Comparison of ENCODE assay signal across 16 cellular contexts in genomic region chr18:33821503-33821902, GRCh38.
DNase-seq lines count a peak whose midpoint lies in the region; ATAC-seq and TF ChIP-seq lines count a peak whose summit lies in the region.
"Had no signal": no experiment of that assay in that cellular context is flagged by ENCODE, and none has a peak within 500 bp of the region (broad histone marks: within the 10 kb centered on the region; RNA-seq: fewer than 3 reads in every experiment).

No MANE protein-coding gene starts in this region.

- H3K4me3 ChIP-seq in astrocyte of the cerebellum (ENCODE audit: low read depth, low read length), result no peak overlapping the region
- no peak overlapping the region for H3K4me3 ChIP-seq in fibroblast of the aortic adventitia (ENCODE audit: low read depth, low read length)
- no peak overlapping the region for H3K4me3 ChIP-seq in trophoblast cell (ENCODE audit: low read depth, low read length)
- no peak overlapping the region for H3K4me3 ChIP-seq in ascending aorta
- H3K4me3 ChIP-seq: SK-N-MC had no signal

- H3K79me1 ChIP-seq in trophoblast cell (ENCODE audit: low read length), result no peaks in the 10 kb centered on the region

- H2BK5ac ChIP-seq in trophoblast cell (ENCODE audit: low read depth, low read length, poor library complexity), result no peak overlapping the region

- in situ Hi-C loops in astrocyte of the cerebellum (cut with HindIII; ENCODE audit: low sequenced_read_pairs), result no loop called here

- no peak overlapping the region for H3K14ac ChIP-seq in trophoblast cell (ENCODE audit: low read length)

- H2BK12ac ChIP-seq in trophoblast cell (ENCODE audit: low read length), result no peak overlapping the region

- intact Hi-C loops in ascending aorta (cut with DNase I), result no loop called here
- intact Hi-C loops in Right ventricle myocardium superior (cut with DNase I), result no loop called here

- no peaks in the 10 kb centered on the region for H3K4me1 ChIP-seq in trophoblast cell (ENCODE audit: control insufficient read depth in 1 of 2, insufficient read depth in 2 of 2, low read length in 2 of 2)
- H3K4me1 ChIP-seq in ascending aorta, result no peaks in the 10 kb centered on the region

- H4K8ac ChIP-seq in trophoblast cell (ENCODE audit: low read depth, low read length), result no peak overlapping the region

- H3K36me3 ChIP-seq in trophoblast cell (ENCODE audit: control insufficient read depth in 1 of 2, insufficient read depth in 2 of 2, low read length in 2 of 2) (no peaks in the 10 kb centered on the region), ascending aorta (no peaks in the 10 kb centered on the region)

- no peak overlapping the region for H4K12ac ChIP-seq in trophoblast cell (ENCODE audit: low read depth, low read length)

- H3K79me2 ChIP-seq in trophoblast cell (ENCODE audit: control insufficient read depth, insufficient read depth, low read length, poor library complexity), result no peaks in the 10 kb centered on the region

- no peak for ATAC-seq in Right ventricle myocardium superior (ENCODE audit: poor library complexity)
- ATAC-seq: right cardiac atrium had no signal

- H3K27ac ChIP-seq in trophoblast cell (ENCODE audit: low read depth, low read length) (no peak overlapping the region), ascending aorta (no peak overlapping the region)
- H3K27ac ChIP-seq: C4-2B, SK-N-MC had no signal

- no peak overlapping the region for H2AFZ ChIP-seq in trophoblast cell (ENCODE audit: insufficient read depth, low read length, poor library complexity)

- H3K23ac ChIP-seq in trophoblast cell (ENCODE audit: low read length), result no peak overlapping the region

- H2AK5ac ChIP-seq in trophoblast cell (ENCODE audit: low read length), result no peak overlapping the region

- no CpG with 5 or more reads among the region's 1 CpG for WGBS in trophoblast cell (ENCODE audit: extremely low coverage, insufficient coverage, insufficient read length)

- H3K9ac ChIP-seq in trophoblast cell (ENCODE audit: low read length), result no peak overlapping the region

- H3K9me3 ChIP-seq in trophoblast cell (ENCODE audit: insufficient read depth, low read depth, low read length) (no peaks in the 10 kb centered on the region), ascending aorta (no peaks in the 10 kb centered on the region)

- no peak overlapping the region for H3K18ac ChIP-seq in trophoblast cell (ENCODE audit: low read length)

- DNase-seq in HPDE6-E6E7 (ENCODE audit: extremely low spot score), result peak; percentile 20
- DNase-seq in astrocyte of the cerebellum (ENCODE audit: low read depth), result peak; percentile 12
- DNase-seq in fibroblast of the aortic adventitia (ENCODE audit: low read depth), result peak; percentile 34
- peak; percentile 13 to 24 for DNase-seq in trophoblast cell
- no peak for DNase-seq in NOMO-1 (lab: John Stamatoyannopoulos, UW; ENCODE audit: unreplicated experiment in 2 of 2)
- no peak for DNase-seq in NCI-H446 (lab: John Stamatoyannopoulos, UW)
- DNase-seq in ascending aorta (ENCODE audit: low spot score in 2 of 2), result no peak
- DNase-seq in Right ventricle myocardium superior, result no peak
- DNase-seq: activated naive CD4-positive, alpha-beta T cell treated with Interleukin-2 at 50 U/mL for 16 hours; EL; kidney; NK-92 treated with Interleukin-12 subunit alpha and Interleukin-12 subunit beta, amount 100 ng/mL, for 24 hours; right cardiac atrium; stimulated activated naive CD4-positive, alpha-beta T cell had no signal

- no peak overlapping the region for H3K4ac ChIP-seq in trophoblast cell (ENCODE audit: low read depth, low read length)

- no peak overlapping the region for H3K4me2 ChIP-seq in trophoblast cell (ENCODE audit: low read length)

- H3K27me3 ChIP-seq in trophoblast cell (ENCODE audit: insufficient read depth, low read length) (no peaks in the 10 kb centered on the region), ascending aorta (no peaks in the 10 kb centered on the region)

- no peak overlapping the region for H2BK120ac ChIP-seq in trophoblast cell (ENCODE audit: insufficient read depth, low read length, poor library complexity)

- no peak overlapping the region for H4K91ac ChIP-seq in trophoblast cell (ENCODE audit: low read depth, low read length)

- no peak for TF ChIP-seq CTCF in astrocyte of the cerebellum (IDR thresholded peaks at IDR 0.05; ENCODE audit: low read depth, low read length, missing control alignments)
- no peak for TF ChIP-seq CTCF in fibroblast of the aortic adventitia (IDR thresholded peaks at IDR 0.05; ENCODE audit: insufficient read depth, low read length)
- TF ChIP-seq CTCF in ascending aorta (IDR thresholded peaks at IDR 0.05), result no peak

Comparison
In these comparisons a context has a peak if more than half of its experiments do, and no peak if none do; other contexts are left out.
1. DNase-seq: peak in HPDE6-E6E7 (single experiment), astrocyte of the cerebellum (single experiment), fibroblast of the aortic adventitia (single experiment) and trophoblast cell (2 of 2); none in NOMO-1 (0 of 2), NCI-H446 (0 of 2), ascending aorta (0 of 2) and Right ventricle myocardium superior (single experiment).